ENCODE assay signal across 8 cellular contexts in genomic region chr9:36148652-36149051, GRCh38. TPM values are rescaled to one million over a fixed set of nuclear protein-coding genes. Genes with fewer than 3 reads are reported as not detected.
A peak's percentile ranks its signal among the peaks of the same experiment; 100 is the strongest.
DNase-seq lines count a peak whose midpoint lies in the region; ATAC-seq, FAIRE-seq and TF ChIP-seq lines count a peak whose summit lies in the region.

No MANE protein-coding gene starts in this region.

- peak; percentile 89 for ATAC-seq in Right ventricle myocardium superior (ENCODE audit: poor library complexity)
- peak; percentile 95 for ATAC-seq in sciatic nerve
- no peak for ATAC-seq in GM19452 (IDR thresholded peaks at IDR 0.05; ENCODE audit: unreplicated experiment)

- H3K27ac Mint-ChIP-seq in activated naive CD4-positive, alpha-beta T cell treated with anti-CD3 and anti-CD28 coated beads, Interleukin-2, amount 10 ng/mL, durations not matched to agents 7 days and 5 days = peak overlapping the region; percentile 74

- H3K4me1 Mint-ChIP-seq in activated naive CD4-positive, alpha-beta T cell treated with anti-CD3 and anti-CD28 coated beads, Interleukin-2, amount 10 ng/mL, durations not matched to agents 7 days and 5 days = peaks cover 94% of the 10 kb centered on the region

- H3K27me3 Mint-ChIP-seq in activated naive CD4-positive, alpha-beta T cell treated with anti-CD3 and anti-CD28 coated beads, Interleukin-2, amount 10 ng/mL, durations not matched to agents 7 days and 5 days = no peaks in the 10 kb centered on the region

- no peak overlapping the region for H3K4me3 Mint-ChIP-seq in activated naive CD4-positive, alpha-beta T cell treated with anti-CD3 and anti-CD28 coated beads, Interleukin-2, amount 10 ng/mL, durations not matched to agents 7 days and 5 days

- peak; percentile 38 for FAIRE-seq in H54 (lab: Jason Lieb, UNC)

- CTCF ChIA-PET in activated naive CD4-positive, alpha-beta T cell treated with anti-CD3 and anti-CD28 coated beads, Interleukin-2, amount 10 ng/mL, durations not matched to agents 7 days and 5 days (lab: Charles Lee) = interaction anchor here (0.7 to 1.6 kb wide), 5 partner anchors 12 to 128 kb away, joined by 3 to 10 read pairs (median 5); partner anchors contain the start of gene GLIPR2

- intact Hi-C loops in Right ventricle myocardium superior (cut with DNase I) (no loop called here), sciatic nerve (cut with DNase I) (no loop called here)

- H3K36me3 Mint-ChIP-seq in activated naive CD4-positive, alpha-beta T cell treated with anti-CD3 and anti-CD28 coated beads, Interleukin-2, amount 10 ng/mL, durations not matched to agents 7 days and 5 days = peaks cover 49% of the 10 kb centered on the region

- H3K9me3 Mint-ChIP-seq in activated naive CD4-positive, alpha-beta T cell treated with anti-CD3 and anti-CD28 coated beads, Interleukin-2, amount 10 ng/mL, durations not matched to agents 7 days and 5 days = peaks cover 19% of the 10 kb centered on the region

- no peak for TF ChIP-seq POLR2A in H54 (IDR thresholded peaks at IDR 0.05; ENCODE audit: low read depth, low read length)

- DNase-seq in Ammon's horn (ENCODE audit: low spot score) (peak; percentile 96), H54 (ENCODE audit: insufficient read length, low spot score) (peak; percentile 86), RPMI7951 (ENCODE audit: low read depth) (peak; percentile 98), Right ventricle myocardium superior (peak; percentile 97), sciatic nerve (ENCODE audit: low spot score) (peak; percentile 97), NOMO-1 (lab: John Stamatoyannopoulos, UW; ENCODE audit: unreplicated experiment in 2 of 2) (no peak)
- peak; percentile 67 for DNase-seq in activated naive CD4-positive, alpha-beta T cell treated with anti-CD3 and anti-CD28 coated beads, Interleukin-2, amount 10 ng/mL, durations not matched to agents 7 days and 5 days

RNA-seq across cellular contexts. Expression of gene GLIPR2, which starts 12.1 kb away (rescaled TPM):
- 7.2 and 9.3 TPM in 2 replicates for total RNA-seq in RPMI7951 (2014; rRNA removed; shearing (Covaris generic))
- total RNA-seq in Right ventricle myocardium superior (6.7 TPM), sciatic nerve (14.8 TPM)

RNA-seq across cellular contexts. Expression of gene CCIN, which starts 20.5 kb away (rescaled TPM):
- 0.24 and 0.59 TPM in 2 replicates for total RNA-seq in RPMI7951 (2014; rRNA removed; shearing (Covaris generic))
- not detected for total RNA-seq in Right ventricle myocardium superior
- total RNA-seq in sciatic nerve = not detected

RNA-seq across cellular contexts. Expression of gene CLTA, which starts 42.1 kb away (rescaled TPM):
- total RNA-seq in RPMI7951 (2014; rRNA removed; shearing (Covaris generic)) = 275 and 288 TPM in 2 replicates
- total RNA-seq in Right ventricle myocardium superior (63.0 TPM), sciatic nerve (103 TPM)

Comparison
In these comparisons a context has a peak if more than half of its experiments do, and no peak if none do; other contexts are left out.
1. DNase-seq: peak in Ammon's horn (single experiment), H54 (single experiment), RPMI7951 (single experiment), activated naive CD4-positive, alpha-beta T cell treated with anti-CD3 and anti-CD28 coated beads, Interleukin-2, amount 10 ng/mL, durations not matched to agents 7 days and 5 days (single experiment), Right ventricle myocardium superior (single experiment) and sciatic nerve (single experiment); none in NOMO-1 (0 of 2).